Comparison of ENCODE assay signal across 10 cellular contexts in genomic region chr1:214506972-214507431, GRCh38. TPM values are rescaled to one million over a fixed set of nuclear protein-coding genes. Genes with fewer than 3 reads are reported as not detected.
A peak's percentile ranks its signal among the peaks of the same experiment; 100 is the strongest.
DNase-seq lines count a peak whose midpoint lies in the region; ATAC-seq and TF ChIP-seq lines count a peak whose summit lies in the region.
"Had no signal": no experiment of that assay in that cellular context is flagged by ENCODE, and none has a peak within 500 bp of the region (broad histone marks: within the 10 kb centered on the region; RNA-seq: fewer than 3 reads in every experiment).

No MANE protein-coding gene starts in this region.

- intact Hi-C loops in activated CD4-positive, alpha-beta T cell treated with anti-CD3 and anti-CD28 coated beads, Interleukin-2, amount 10 ng/mL, durations not matched to agents 24 days and 14 days (cut with micrococcal nuclease), result loop anchor here (5.0 kb wide), 1 partner anchor 45 kb away; no protein-coding TSS in a partner anchor

- H3K4me3 Mint-ChIP-seq in activated CD4-positive, alpha-beta T cell treated with anti-CD3 and anti-CD28 coated beads, Interleukin-2, amount 10 ng/mL, durations not matched to agents 24 days and 14 days, result no peak overlapping the region

- H3K4me1 ChIP-seq in foreskin keratinocyte (peaks cover 17% of the 10 kb centered on the region), upper lobe of left lung (peaks cover 0 to 3% (median 0%) of the 10 kb centered on the region in 4 donors)

- ATAC-seq in GM18498 (IDR thresholded peaks at IDR 0.05; ENCODE audit: unreplicated experiment) (peak; percentile 73), GM21528 (IDR thresholded peaks at IDR 0.05; ENCODE audit: low FRiP score, unreplicated experiment) (peak; percentile 83), foreskin keratinocyte (peak; percentile 94), upper lobe of left lung (ENCODE audit: low FRiP score in 2 of 2) (no peak)

- H3K36me3 ChIP-seq in upper lobe of left lung, result no peaks in the 10 kb centered on the region

- no peak overlapping the region for H3K27ac Mint-ChIP-seq in activated CD4-positive, alpha-beta T cell treated with anti-CD3 and anti-CD28 coated beads, Interleukin-2, amount 10 ng/mL, durations not matched to agents 24 days and 14 days

- TF ChIP-seq CTCF in foreskin keratinocyte (conservative IDR thresholded peaks at IDR 0.05) (no peak), upper lobe of left lung (IDR thresholded peaks at IDR 0.05) (no peak)

- H3K4me1 Mint-ChIP-seq in activated CD4-positive, alpha-beta T cell treated with anti-CD3 and anti-CD28 coated beads, Interleukin-2, amount 10 ng/mL, durations not matched to agents 24 days and 14 days, result peaks cover 8% of the 10 kb centered on the region

- H3K9me3 Mint-ChIP-seq in activated CD4-positive, alpha-beta T cell treated with anti-CD3 and anti-CD28 coated beads, Interleukin-2, amount 10 ng/mL, durations not matched to agents 24 days and 14 days, result peaks cover 9% of the 10 kb centered on the region

- TF ChIP-seq EP300 in upper lobe of left lung (IDR thresholded peaks at IDR 0.05), result no peak

- 43 to 44% methylated on average over 2 of the region's 2 CpGs for WGBS in upper lobe of left lung, 2 donors

- H3K4me3 ChIP-seq in upper lobe of left lung, result no peak overlapping the region

- H3K27me3 ChIP-seq in foreskin keratinocyte (no peaks in the 10 kb centered on the region), upper lobe of left lung (no peaks in the 10 kb centered on the region)

- TF ChIP-seq POLR2A in upper lobe of left lung (IDR thresholded peaks at IDR 0.05), result no peak

- H3K27ac ChIP-seq in foreskin keratinocyte, result no peak overlapping the region
- H3K27ac ChIP-seq in upper lobe of left lung, result no peak overlapping the region

- no peaks in the 10 kb centered on the region for H3K36me3 Mint-ChIP-seq in activated CD4-positive, alpha-beta T cell treated with anti-CD3 and anti-CD28 coated beads, Interleukin-2, amount 10 ng/mL, durations not matched to agents 24 days and 14 days (ENCODE audit: low read depth)

- DNase-seq in HK-2 (ENCODE audit: unreplicated experiment) (peak; percentile 82), foreskin keratinocyte (peak; percentile 85 to 92), upper lobe of left lung (no peak), NCI-H774 (lab: John Stamatoyannopoulos, UW) (no peak), GM03348 (ENCODE audit: low spot score) (no peak)
- DNase-seq in activated CD4-positive, alpha-beta T cell treated with anti-CD3 and anti-CD28 coated beads, Interleukin-2, amount 10 ng/mL, durations not matched to agents 24 days and 14 days, result no peak
- DNase-seq: activated gamma-delta T cell treated with Interleukin-2 at 50 U/mL for 16 hours, DMS79 had no signal

- H3K9me3 ChIP-seq in upper lobe of left lung, result no peaks in the 10 kb centered on the region

- H3K27me3 Mint-ChIP-seq in activated CD4-positive, alpha-beta T cell treated with anti-CD3 and anti-CD28 coated beads, Interleukin-2, amount 10 ng/mL, durations not matched to agents 24 days and 14 days, result peaks cover 8% of the 10 kb centered on the region

RNA-seq across cellular contexts. Expression of gene PTPN14, which starts 44.4 kb away (rescaled TPM):
- total RNA-seq in foreskin keratinocyte (47.6 and 48.2 TPM in 2 replicates), upper lobe of left lung (10 to 100 TPM; 15.4 to 42.9 (median 27.0) TPM)
- polyA plus RNA-seq in foreskin keratinocyte, result 5.0 and 6.2 TPM in 2 replicates
- 29.7 and 29.9 TPM in 2 replicates for total RNA-seq in activated CD4-positive, alpha-beta T cell treated with anti-CD3 and anti-CD28 coated beads, Interleukin-2, amount 10 ng/mL, durations not matched to agents 24 days and 14 days

Comparison
In these comparisons a context has a peak if more than half of its experiments do, and no peak if none do; other contexts are left out.
1. ATAC-seq: peak in GM18498 (single experiment), GM21528 (single experiment) and foreskin keratinocyte (single experiment); none in upper lobe of left lung (0 of 2).
2. DNase-seq: peak in HK-2 (single experiment) and foreskin keratinocyte (2 of 2); none in upper lobe of left lung (0 of 2), NCI-H774 (single experiment), GM03348 (single experiment) and activated CD4-positive, alpha-beta T cell treated with anti-CD3 and anti-CD28 coated beads, Interleukin-2, amount 10 ng/mL, durations not matched to agents 24 days and 14 days (single experiment).